19 cellular contexts compared by ENCODE assay signal in genomic region chr18:27715751-27716150, GRCh38.
"Had no signal": no experiment of that assay in that cellular context is flagged by ENCODE, and none has a peak within 500 bp of the region (broad histone marks: within the 10 kb centered on the region; RNA-seq: fewer than 3 reads in every experiment).

No MANE protein-coding gene starts in this region.

- H3K27me3 ChIP-seq: colonic mucosa, gastrocnemius medialis, heart left ventricle, sigmoid colon, upper lobe of left lung had no signal

- H3K27ac ChIP-seq: colonic mucosa, gastrocnemius medialis, heart left ventricle, sigmoid colon, thoracic aorta, upper lobe of left lung had no signal

- H3K27me3 Mint-ChIP-seq: activated CD4-positive, alpha-beta memory T cell treated with anti-CD3 and anti-CD28 coated beads for 36 hours; activated naive CD8-positive, alpha-beta T cell treated with anti-CD3 and anti-CD28 coated beads, Interleukin-2, amount 10 ng/mL, durations not matched to agents 7 days and 5 days; activated T-helper 17 cell treated with anti-CD3 and anti-CD28 coated beads, Interleukin-2, amount 50 U/mL, for 72 hours; natural killer cell treated with Interleukin-12 subunit alpha and Interleukin-12 subunit beta and Interleukin-15 and Interleukin-18, amount 100 ng/mL, for 72 hours; stimulated activated naive B cell treated with anti-CD40 and anti-IgM and Interleukin-4, amounts not matched to agents 10 μg/mL and 1 μg/mL and 100 μg/mL, for 72 hours had no signal

- H3K4me1 ChIP-seq: colonic mucosa, gastrocnemius medialis, sigmoid colon, upper lobe of left lung had no signal

- ATAC-seq: activated T-helper 17 cell treated with anti-CD3 and anti-CD28 coated beads, Interleukin-2, amount 50 U/mL, for 72 hours; gastrocnemius medialis; heart left ventricle; natural killer cell treated with Interleukin-12 subunit alpha and Interleukin-12 subunit beta and Interleukin-15 and Interleukin-18, amount 100 ng/mL, for 72 hours; stimulated activated naive B cell treated with anti-CD40 and anti-IgM and Interleukin-4, amounts not matched to agents 10 μg/mL and 1 μg/mL and 100 μg/mL, for 72 hours; WTC11 had no signal

- H3K4me3 Mint-ChIP-seq: activated CD4-positive, alpha-beta memory T cell treated with anti-CD3 and anti-CD28 coated beads for 36 hours; activated naive CD8-positive, alpha-beta T cell treated with anti-CD3 and anti-CD28 coated beads, Interleukin-2, amount 10 ng/mL, durations not matched to agents 7 days and 5 days; activated T-helper 17 cell treated with anti-CD3 and anti-CD28 coated beads, Interleukin-2, amount 50 U/mL, for 72 hours; brain; natural killer cell treated with Interleukin-12 subunit alpha and Interleukin-12 subunit beta and Interleukin-15 and Interleukin-18, amount 100 ng/mL, for 72 hours; stimulated activated naive B cell treated with anti-CD40 and anti-IgM and Interleukin-4, amounts not matched to agents 10 μg/mL and 1 μg/mL and 100 μg/mL, for 72 hours; T-helper 2 cell treated with Interferon-gamma antibody and Interleukin-4, amounts not matched to agents 5 μg/mL and 100 μg/mL, for 36 hours; WTC11 had no signal

- H3K36me3 Mint-ChIP-seq: activated CD4-positive, alpha-beta memory T cell treated with anti-CD3 and anti-CD28 coated beads for 36 hours; activated naive CD8-positive, alpha-beta T cell treated with anti-CD3 and anti-CD28 coated beads, Interleukin-2, amount 10 ng/mL, durations not matched to agents 7 days and 5 days; natural killer cell treated with Interleukin-12 subunit alpha and Interleukin-12 subunit beta and Interleukin-15 and Interleukin-18, amount 100 ng/mL, for 72 hours; stimulated activated naive B cell treated with anti-CD40 and anti-IgM and Interleukin-4, amounts not matched to agents 10 μg/mL and 1 μg/mL and 100 μg/mL, for 72 hours had no signal

- H3K4me3 ChIP-seq: colonic mucosa, gastrocnemius medialis, heart left ventricle, sigmoid colon, thoracic aorta, upper lobe of left lung had no signal

- DNase-seq: activated CD4-positive, alpha-beta memory T cell treated with anti-CD3 and anti-CD28 coated beads for 36 hours; activated CD4-positive, alpha-beta T cell treated with anti-CD3 and anti-CD28 coated beads for 4 hours; activated naive CD4-positive, alpha-beta T cell treated with Interleukin-2 at 50 U/mL for 16 hours; activated naive CD8-positive, alpha-beta T cell treated with anti-CD3 and anti-CD28 coated beads, Interleukin-2, amount 10 ng/mL, durations not matched to agents 7 days and 5 days; activated T-cell treated with anti-CD3 and anti-CD28 coated beads for 4 hours; central memory CD4-positive, alpha-beta T cell; colonic mucosa; erythroblast; gastrocnemius medialis; heart left ventricle; sigmoid colon; stimulated activated naive B cell treated with anti-CD40 and anti-IgM and Interleukin-4, amounts not matched to agents 10 μg/mL and 1 μg/mL and 100 μg/mL, for 72 hours; upper lobe of left lung had no signal

- H3K27ac Mint-ChIP-seq: activated CD4-positive, alpha-beta memory T cell treated with anti-CD3 and anti-CD28 coated beads for 36 hours; activated naive CD8-positive, alpha-beta T cell treated with anti-CD3 and anti-CD28 coated beads, Interleukin-2, amount 10 ng/mL, durations not matched to agents 7 days and 5 days; activated T-helper 17 cell treated with anti-CD3 and anti-CD28 coated beads, Interleukin-2, amount 50 U/mL, for 72 hours; brain; natural killer cell treated with Interleukin-12 subunit alpha and Interleukin-12 subunit beta and Interleukin-15 and Interleukin-18, amount 100 ng/mL, for 72 hours; stimulated activated naive B cell treated with anti-CD40 and anti-IgM and Interleukin-4, amounts not matched to agents 10 μg/mL and 1 μg/mL and 100 μg/mL, for 72 hours; T-helper 2 cell treated with Interferon-gamma antibody and Interleukin-4, amounts not matched to agents 5 μg/mL and 100 μg/mL, for 36 hours; WTC11 had no signal

- H3K36me3 ChIP-seq: colonic mucosa, gastrocnemius medialis, heart left ventricle, sigmoid colon, thoracic aorta, upper lobe of left lung had no signal

- H3K4me1 Mint-ChIP-seq: activated naive CD8-positive, alpha-beta T cell treated with anti-CD3 and anti-CD28 coated beads, Interleukin-2, amount 10 ng/mL, durations not matched to agents 7 days and 5 days; activated T-helper 17 cell treated with anti-CD3 and anti-CD28 coated beads, Interleukin-2, amount 50 U/mL, for 72 hours; stimulated activated naive B cell treated with anti-CD40 and anti-IgM and Interleukin-4, amounts not matched to agents 10 μg/mL and 1 μg/mL and 100 μg/mL, for 72 hours had no signal

- H3K9me3 ChIP-seq: colonic mucosa, gastrocnemius medialis, sigmoid colon, thoracic aorta, upper lobe of left lung had no signal
